25 cellular contexts compared by ENCODE assay signal in the genomic region with DNA sequence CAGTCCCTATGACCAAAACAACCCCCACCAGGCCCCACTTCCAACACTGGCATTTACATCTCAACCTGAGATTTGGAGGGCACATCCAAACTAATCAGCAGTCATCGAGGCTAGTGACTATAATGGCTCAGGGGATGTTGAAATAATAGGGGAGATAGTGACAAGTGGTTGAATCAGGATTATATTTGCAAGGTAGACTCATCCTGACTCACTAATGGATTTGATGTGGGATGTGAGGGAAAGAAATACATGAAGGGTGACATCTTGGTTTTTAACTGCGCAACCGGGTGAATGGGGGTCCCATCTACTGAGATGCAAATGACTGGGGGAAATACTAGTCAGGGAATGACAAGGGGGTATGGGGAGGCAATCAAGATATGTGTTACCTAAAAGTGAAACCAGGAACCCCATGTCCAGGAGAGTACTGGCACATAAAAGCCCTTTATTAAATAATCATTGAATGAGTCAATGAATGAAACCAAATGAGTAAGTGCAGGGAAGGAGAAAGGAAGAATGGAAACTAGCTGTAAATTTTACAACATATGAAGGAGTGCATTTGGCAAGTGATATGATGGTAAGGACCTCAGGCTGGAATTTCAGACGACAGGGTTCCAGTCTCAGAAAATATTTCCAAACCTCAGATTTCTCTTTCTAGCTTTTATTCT.
"Had no signal": no experiment of that assay in that cellular context is flagged by ENCODE, and none has a peak within 500 bp of the region (broad histone marks: within the 10 kb centered on the region; RNA-seq: fewer than 3 reads in every experiment).

No MANE protein-coding gene starts in this region.

- H3K4me3 ChIP-seq: esophagus squamous epithelium, gastrocnemius medialis, hepatocyte, lower lobe of right lung, ovary, psoas muscle, sigmoid colon, stomach, thyroid gland, vagina had no signal

- H3K4me3 Mint-ChIP-seq: effector memory CD8-positive, alpha-beta T cell; memory B cell; natural killer cell; stimulated activated effector memory CD8-positive, alpha-beta T cell treated with anti-CD3 and anti-CD28 coated beads, Interleukin-12 subunit alpha, Interleukin-12 subunit beta, amount 100 ng/mL, for 72 hours had no signal

- H3K27ac ChIP-seq: esophagus squamous epithelium, gastrocnemius medialis, hepatocyte, lower lobe of right lung, ovary, psoas muscle, sigmoid colon, stomach, thyroid gland, vagina had no signal

- DNase-seq: cortex of kidney; effector memory CD8-positive, alpha-beta T cell; esophagus squamous epithelium; gastrocnemius medialis; head of caudate nucleus; left ventricle myocardium superior; lower lobe of right lung; natural killer cell; occipital lobe; ovary; posterior cingulate gyrus; psoas muscle; right cardiac atrium; sigmoid colon; stimulated activated CD4-positive, alpha-beta T cell treated with anti-CD3 and anti-CD28 coated beads, Interleukin-2, amount 100 ng/mL, for 24 hours; stimulated activated CD4-positive, alpha-beta T cell treated with anti-CD3 and anti-CD28 coated beads, Interleukin-4, amount 100 ng/mL, for 24 hours; stimulated activated naive CD4-positive, alpha-beta T cell treated with Interleukin-2 at 50 U/mL for 16 hours; stomach; thyroid gland; trophoblast cell had no signal

- H3K4me1 ChIP-seq: stomach, vagina had no signal

- H3K27me3 Mint-ChIP-seq: effector memory CD8-positive, alpha-beta T cell; memory B cell had no signal

- H3K36me3 Mint-ChIP-seq: natural killer cell; stimulated activated effector memory CD8-positive, alpha-beta T cell treated with anti-CD3 and anti-CD28 coated beads, Interleukin-12 subunit alpha, Interleukin-12 subunit beta, amount 100 ng/mL, for 72 hours had no signal

- H3K27me3 ChIP-seq: esophagus squamous epithelium, gastrocnemius medialis, hepatocyte, ovary, sigmoid colon, stomach, thyroid gland, vagina had no signal

- H3K4me1 Mint-ChIP-seq: natural killer cell; stimulated activated effector memory CD8-positive, alpha-beta T cell treated with anti-CD3 and anti-CD28 coated beads, Interleukin-12 subunit alpha, Interleukin-12 subunit beta, amount 100 ng/mL, for 72 hours had no signal

- ATAC-seq: effector memory CD8-positive, alpha-beta T cell; gastrocnemius medialis; left ventricle myocardium superior; lower lobe of right lung; natural killer cell; psoas muscle; right cardiac atrium; stimulated activated effector memory CD8-positive, alpha-beta T cell treated with anti-CD3 and anti-CD28 coated beads, Interleukin-12 subunit alpha, Interleukin-12 subunit beta, amount 100 ng/mL, for 72 hours had no signal

- H3K9me3 ChIP-seq: lower lobe of right lung, ovary, thyroid gland, vagina had no signal

- FAIRE-seq: endometrium had no signal

- H2AFZ ChIP-seq: hepatocyte had no signal

- H3K36me3 ChIP-seq: gastrocnemius medialis, lower lobe of right lung, ovary, vagina had no signal

- H3K27ac Mint-ChIP-seq: effector memory CD8-positive, alpha-beta T cell; memory B cell; natural killer cell; stimulated activated effector memory CD8-positive, alpha-beta T cell treated with anti-CD3 and anti-CD28 coated beads, Interleukin-12 subunit alpha, Interleukin-12 subunit beta, amount 100 ng/mL, for 72 hours had no signal

- H3K4me2 ChIP-seq: hepatocyte had no signal
